8 cellular contexts compared by ENCODE assay signal in genomic region chr5:138574744-138575193, GRCh38.
A peak's percentile ranks its signal among the peaks of the same experiment; 100 is the strongest.
DNase-seq lines count a peak whose midpoint lies in the region; ATAC-seq and TF ChIP-seq lines count a peak whose summit lies in the region.

No MANE protein-coding gene starts in this region.

- no peak for TF ChIP-seq CTCF in nephron progenitor cell (IDR thresholded peaks at IDR 0.05)

- peaks cover 11 to 16% of the 10 kb centered on the region in 2 donors for H3K4me1 ChIP-seq in duodenal mucosa (ENCODE audit: control insufficient read depth in 1 of 2, insufficient read depth in 2 of 2, low read length in 2 of 2)

- H3K27ac Mint-ChIP-seq in nephron progenitor cell, result peak overlapping the region; percentile 100

- H3K27me3 Mint-ChIP-seq in nephron progenitor cell (ENCODE audit: low read depth, poor library complexity), result no peaks in the 10 kb centered on the region

- H3K36me3 Mint-ChIP-seq in nephron progenitor cell (ENCODE audit: low read depth), result peaks cover 43% of the 10 kb centered on the region

- peak overlapping the region; percentile 97 for H3K9ac ChIP-seq in duodenal mucosa (ENCODE audit: low read depth in 1 of 2, low read length in 2 of 2)

- peak overlapping the region; percentile 99 for H3K27ac ChIP-seq in duodenal mucosa (ENCODE audit: low read depth, low read length)

- DNase-seq in NOMO-1 (lab: John Stamatoyannopoulos, UW; ENCODE audit: unreplicated experiment in 2 of 2) (peak; percentile 51 to 64), nephron progenitor cell (no peak), GOT3 (lab: John Stamatoyannopoulos, UW) (no peak), putamen (ENCODE audit: low spot score) (no peak)
- no peak for DNase-seq in activated CD4-positive, alpha-beta T cell treated with anti-CD3 and anti-CD28 coated beads, Interleukin-2, amount 50 U/mL, for 4 hours

- peaks cover 41% of the 10 kb centered on the region for H3K4me1 Mint-ChIP-seq in nephron progenitor cell

- H3K36me3 ChIP-seq in duodenal mucosa (ENCODE audit: control insufficient read depth in 1 of 2, insufficient read depth in 2 of 2, low read length in 2 of 2), result peaks cover 14 to 39% of the 10 kb centered on the region in 2 donors

- ATAC-seq in GM19463 (IDR thresholded peaks at IDR 0.05; ENCODE audit: unreplicated experiment) (peak; percentile 14), GM21447 (IDR thresholded peaks at IDR 0.05; ENCODE audit: unreplicated experiment) (no peak)

- H3K27me3 ChIP-seq in duodenal mucosa (ENCODE audit: control insufficient read depth in 1 of 2, insufficient read depth in 2 of 2, low read length in 2 of 2), result no peaks in the 10 kb centered on the region

- peak overlapping the region; percentile 97 for H3K4me3 Mint-ChIP-seq in nephron progenitor cell

- H3K9me3 ChIP-seq in duodenal mucosa (ENCODE audit: control insufficient read depth in 1 of 2, low read length in 2 of 2), result no peaks in the 10 kb centered on the region

- H3K9me3 Mint-ChIP-seq in nephron progenitor cell, result peaks cover 13% of the 10 kb centered on the region

- peak overlapping the region; percentile 93 to 94 for H3K4me3 ChIP-seq in duodenal mucosa (ENCODE audit: low read depth in 1 of 2, low read length in 2 of 2)

Comparison
In these comparisons a context has a peak if more than half of its experiments do, and no peak if none do; other contexts are left out.
1. DNase-seq: peak in NOMO-1 (2 of 2); none in nephron progenitor cell (single experiment), GOT3 (single experiment), putamen (single experiment) and activated CD4-positive, alpha-beta T cell treated with anti-CD3 and anti-CD28 coated beads, Interleukin-2, amount 50 U/mL, for 4 hours (0 of 2).